ENCODE assay signal across 2 cellular contexts in the genomic region with DNA sequence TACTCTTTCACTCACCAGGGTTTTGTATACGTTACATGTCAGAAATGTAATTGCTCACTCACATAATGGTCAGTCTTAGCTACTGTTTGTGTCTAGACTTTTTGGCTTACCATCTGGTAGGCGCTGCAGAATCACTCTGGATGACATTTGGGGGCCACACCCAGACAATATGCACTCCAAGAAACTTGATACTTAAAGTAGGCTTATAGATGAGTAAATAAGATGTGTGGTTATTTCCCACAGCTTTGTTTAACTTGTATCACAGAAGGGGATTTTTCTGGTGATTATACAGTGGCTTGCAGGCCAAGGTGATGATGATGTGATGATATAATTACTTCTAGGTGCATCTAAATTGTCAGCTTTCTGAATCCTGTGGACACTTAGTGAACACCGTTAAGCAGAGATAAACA.
A peak's percentile ranks its signal among the peaks of the same experiment; 100 is the strongest.
TF ChIP-seq lines count a peak whose summit lies in the region.

No MANE protein-coding gene starts in this region.

TF ChIP-seq in GM12878, 131 proteins besides CTCF, POLR2A, EP300 and RAD21 (continued from another document):
- TF ChIP-seq CBX3 (IDR thresholded peaks at IDR 0.05; ENCODE audit: borderline replicate concordance, low read depth) (no peak), SRF (IDR thresholded peaks at IDR 0.05; ENCODE audit: low read depth in 2 of 2, low read length in 2 of 2) (no peak), ZSCAN29 (IDR thresholded peaks at IDR 0.05) (no peak), FOS (IDR thresholded peaks at IDR 0.05; ENCODE audit: borderline replicate concordance, extremely low read depth, insufficient read length) (no peak), MAX (IDR thresholded peaks at IDR 0.05; ENCODE audit: low read depth, low read length) (no peak), RELB (IDR thresholded peaks at IDR 0.05; ENCODE audit: low read depth) (no peak), CREB1 (IDR thresholded peaks at IDR 0.05; ENCODE audit: low read depth) (peak; percentile 43; the same call in 1 of the 2 replicates), ATF7 (IDR thresholded peaks at IDR 0.05; ENCODE audit: low read depth) (peak; percentile 54), RUNX3 (IDR thresholded peaks at IDR 0.05; ENCODE audit: low read length) (peak; percentile 59; the same call in 1 of the 2 replicates), JUND (IDR thresholded peaks at IDR 0.05; ENCODE audit: low read depth, low read length) (no peak), BMI1 (IDR thresholded peaks at IDR 0.05; ENCODE audit: borderline replicate concordance) (0 out of 2 replicates have a peak, but pooled peaks have one; percentile 13), MTA2 (IDR thresholded peaks at IDR 0.05; ENCODE audit: low read depth) (peak; percentile 76), SPI1 (IDR thresholded peaks at IDR 0.05; ENCODE audit: borderline replicate concordance, insufficient read depth, low read depth, low read length) (no peak), DPF2 (IDR thresholded peaks at IDR 0.05) (0 out of 2 replicates have a peak, but pooled peaks have one; percentile 25), EZH2 (IDR thresholded peaks at IDR 0.05; ENCODE audit: borderline replicate concordance, control insufficient read depth, low read depth, low read length) (no peak)
- TF ChIP-seq, protein P1, sequence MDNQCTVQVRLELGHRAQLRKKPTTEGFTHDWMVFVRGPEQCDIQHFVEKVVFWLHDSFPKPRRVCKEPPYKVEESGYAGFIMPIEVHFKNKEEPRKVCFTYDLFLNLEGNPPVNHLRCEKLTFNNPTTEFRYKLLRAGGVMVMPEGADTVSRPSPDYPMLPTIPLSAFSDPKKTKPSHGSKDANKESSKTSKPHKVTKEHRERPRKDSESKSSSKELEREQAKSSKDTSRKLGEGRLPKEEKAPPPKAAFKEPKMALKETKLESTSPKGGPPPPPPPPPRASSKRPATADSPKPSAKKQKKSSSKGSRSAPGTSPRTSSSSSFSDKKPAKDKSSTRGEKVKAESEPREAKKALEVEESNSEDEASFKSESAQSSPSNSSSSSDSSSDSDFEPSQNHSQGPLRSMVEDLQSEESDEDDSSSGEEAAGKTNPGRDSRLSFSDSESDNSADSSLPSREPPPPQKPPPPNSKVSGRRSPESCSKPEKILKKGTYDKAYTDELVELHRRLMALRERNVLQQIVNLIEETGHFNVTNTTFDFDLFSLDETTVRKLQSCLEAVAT (IDR thresholded peaks at IDR 0.05) = no peak
- TF ChIP-seq, protein P2, sequence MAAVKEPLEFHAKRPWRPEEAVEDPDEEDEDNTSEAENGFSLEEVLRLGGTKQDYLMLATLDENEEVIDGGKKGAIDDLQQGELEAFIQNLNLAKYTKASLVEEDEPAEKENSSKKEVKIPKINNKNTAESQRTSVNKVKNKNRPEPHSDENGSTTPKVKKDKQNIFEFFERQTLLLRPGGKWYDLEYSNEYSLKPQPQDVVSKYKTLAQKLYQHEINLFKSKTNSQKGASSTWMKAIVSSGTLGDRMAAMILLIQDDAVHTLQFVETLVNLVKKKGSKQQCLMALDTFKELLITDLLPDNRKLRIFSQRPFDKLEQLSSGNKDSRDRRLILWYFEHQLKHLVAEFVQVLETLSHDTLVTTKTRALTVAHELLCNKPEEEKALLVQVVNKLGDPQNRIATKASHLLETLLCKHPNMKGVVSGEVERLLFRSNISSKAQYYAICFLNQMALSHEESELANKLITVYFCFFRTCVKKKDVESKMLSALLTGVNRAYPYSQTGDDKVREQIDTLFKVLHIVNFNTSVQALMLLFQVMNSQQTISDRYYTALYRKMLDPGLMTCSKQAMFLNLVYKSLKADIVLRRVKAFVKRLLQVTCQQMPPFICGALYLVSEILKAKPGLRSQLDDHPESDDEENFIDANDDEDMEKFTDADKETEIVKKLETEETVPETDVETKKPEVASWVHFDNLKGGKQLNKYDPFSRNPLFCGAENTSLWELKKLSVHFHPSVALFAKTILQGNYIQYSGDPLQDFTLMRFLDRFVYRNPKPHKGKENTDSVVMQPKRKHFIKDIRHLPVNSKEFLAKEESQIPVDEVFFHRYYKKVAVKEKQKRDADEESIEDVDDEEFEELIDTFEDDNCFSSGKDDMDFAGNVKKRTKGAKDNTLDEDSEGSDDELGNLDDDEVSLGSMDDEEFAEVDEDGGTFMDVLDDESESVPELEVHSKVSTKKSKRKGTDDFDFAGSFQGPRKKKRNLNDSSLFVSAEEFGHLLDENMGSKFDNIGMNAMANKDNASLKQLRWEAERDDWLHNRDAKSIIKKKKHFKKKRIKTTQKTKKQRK (IDR thresholded peaks at IDR 0.05; ENCODE audit: low read depth, low read length) = no peak
- TF ChIP-seq, protein P3, sequence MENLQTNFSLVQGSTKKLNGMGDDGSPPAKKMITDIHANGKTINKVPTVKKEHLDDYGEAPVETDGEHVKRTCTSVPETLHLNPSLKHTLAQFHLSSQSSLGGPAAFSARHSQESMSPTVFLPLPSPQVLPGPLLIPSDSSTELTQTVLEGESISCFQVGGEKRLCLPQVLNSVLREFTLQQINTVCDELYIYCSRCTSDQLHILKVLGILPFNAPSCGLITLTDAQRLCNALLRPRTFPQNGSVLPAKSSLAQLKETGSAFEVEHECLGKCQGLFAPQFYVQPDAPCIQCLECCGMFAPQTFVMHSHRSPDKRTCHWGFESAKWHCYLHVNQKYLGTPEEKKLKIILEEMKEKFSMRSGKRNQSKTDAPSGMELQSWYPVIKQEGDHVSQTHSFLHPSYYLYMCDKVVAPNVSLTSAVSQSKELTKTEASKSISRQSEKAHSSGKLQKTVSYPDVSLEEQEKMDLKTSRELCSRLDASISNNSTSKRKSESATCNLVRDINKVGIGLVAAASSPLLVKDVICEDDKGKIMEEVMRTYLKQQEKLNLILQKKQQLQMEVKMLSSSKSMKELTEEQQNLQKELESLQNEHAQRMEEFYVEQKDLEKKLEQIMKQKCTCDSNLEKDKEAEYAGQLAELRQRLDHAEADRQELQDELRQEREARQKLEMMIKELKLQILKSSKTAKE (IDR thresholded peaks at IDR 0.05; ENCODE audit: low read depth, poor library complexity, severe bottlenecking) = peak; percentile 23

TF ChIP-seq in GM23338, 12 proteins besides CTCF, POLR2A, EP300 and RAD21:
- no peak for TF ChIP-seq REST (IDR thresholded peaks at IDR 0.05; ENCODE audit: unreplicated experiment)
- no peak for TF ChIP-seq JUNB (IDR thresholded peaks at IDR 0.05; ENCODE audit: unreplicated experiment)
- no peak for TF ChIP-seq ZNF331 (CRISPR knock-in tag; IDR thresholded peaks at IDR 0.05; ENCODE audit: low read depth)
- no peak for TF ChIP-seq NANOG (IDR thresholded peaks at IDR 0.05; ENCODE audit: borderline replicate concordance)
- no peak for TF ChIP-seq STAT1 (IDR thresholded peaks at IDR 0.05; ENCODE audit: unreplicated experiment)
- no peak for TF ChIP-seq CREB1 (CRISPR knock-in tag; IDR thresholded peaks at IDR 0.05; ENCODE audit: low read depth)
- no peak for TF ChIP-seq ZNF114 (CRISPR knock-in tag; IDR thresholded peaks at IDR 0.05)
- TF ChIP-seq EZH2phosphoT487 (IDR thresholded peaks at IDR 0.05; ENCODE audit: unreplicated experiment) = no peak
- no peak for TF ChIP-seq ZNF462 (CRISPR knock-in tag; IDR thresholded peaks at IDR 0.05)
- TF ChIP-seq, protein P4, sequence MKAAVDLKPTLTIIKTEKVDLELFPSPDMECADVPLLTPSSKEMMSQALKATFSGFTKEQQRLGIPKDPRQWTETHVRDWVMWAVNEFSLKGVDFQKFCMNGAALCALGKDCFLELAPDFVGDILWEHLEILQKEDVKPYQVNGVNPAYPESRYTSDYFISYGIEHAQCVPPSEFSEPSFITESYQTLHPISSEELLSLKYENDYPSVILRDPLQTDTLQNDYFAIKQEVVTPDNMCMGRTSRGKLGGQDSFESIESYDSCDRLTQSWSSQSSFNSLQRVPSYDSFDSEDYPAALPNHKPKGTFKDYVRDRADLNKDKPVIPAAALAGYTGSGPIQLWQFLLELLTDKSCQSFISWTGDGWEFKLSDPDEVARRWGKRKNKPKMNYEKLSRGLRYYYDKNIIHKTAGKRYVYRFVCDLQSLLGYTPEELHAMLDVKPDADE (IDR thresholded peaks at IDR 0.05) = no peak
- TF ChIP-seq EZH2 (IDR thresholded peaks at IDR 0.05; ENCODE audit: low read depth, unreplicated experiment) = no peak
- no peak for TF ChIP-seq POLR2AphosphoS5 (IDR thresholded peaks at IDR 0.05; ENCODE audit: low read depth)
